In the genomic region with DNA sequence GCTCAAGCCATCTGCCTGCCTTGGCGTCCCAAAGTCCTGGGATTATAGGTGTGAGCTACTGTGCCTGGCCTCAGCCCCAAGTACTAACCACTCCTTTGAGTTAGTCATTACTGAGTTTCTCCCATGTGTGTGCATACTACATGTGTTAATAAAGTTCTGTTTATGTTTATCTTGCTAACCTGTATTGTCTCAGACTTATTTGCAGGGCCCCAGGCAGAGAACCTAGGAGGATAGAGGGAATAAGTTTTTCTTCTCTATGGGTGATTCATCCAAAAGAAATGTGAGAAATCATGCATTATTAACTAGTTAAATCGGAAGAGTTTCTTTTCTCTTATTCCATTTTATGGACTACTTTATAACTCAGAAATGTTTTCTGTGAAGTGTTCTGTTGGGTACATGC, we compare ENCODE assay signal across 23 cellular contexts.
A peak's percentile ranks its signal among the peaks of the same experiment; 100 is the strongest.
DNase-seq lines count a peak whose midpoint lies in the region; ATAC-seq lines count a peak whose summit lies in the region.
"Had no signal": no experiment of that assay in that cellular context is flagged by ENCODE, and none has a peak within 500 bp of the region (broad histone marks: within the 10 kb centered on the region; RNA-seq: fewer than 3 reads in every experiment).

No MANE protein-coding gene starts in this region.

- peak; percentile 65 for DNase-seq in ACHN
- peak; percentile 22 for DNase-seq in HPDE6-E6E7 (ENCODE audit: extremely low spot score)
- peak; percentile 79 for DNase-seq in astrocyte of the hippocampus (ENCODE audit: low read depth, low spot score)
- DNase-seq in iris pigment epithelial cell (ENCODE audit: low read depth) = peak; percentile 48
- DNase-seq in DMS 273 treated with DMSO at 0.1 percent for 48 hours (lab: John Stamatoyannopoulos, UW) = no peak
- DNase-seq in H7 = no peak
- DNase-seq: activated CD4-positive, CD25-positive, alpha-beta regulatory T cell treated with anti-CD3 and anti-CD28 coated beads, Interleukin-2, amount 50 U/mL, for 72 hours; activated naive CD4-positive, alpha-beta T cell; activated T-cell treated with anti-CD3 and anti-CD28 coated beads, Interleukin-2, amount 50 U/mL, for 24 hours; C1 segment of cervical spinal cord; central memory CD4-positive, alpha-beta T cell; erythroblast; GF-D8; KBM-7; naive B cell; NCI-H187 treated with DMSO at 0.1 percent for 48 hours; NCI-H774; ovary; SHP77 treated with DMSO at 0.1 percent for 48 hours had no signal

- no peak for ATAC-seq in GM21619 (IDR thresholded peaks at IDR 0.05; ENCODE audit: unreplicated experiment)
- ATAC-seq in GM19455 (IDR thresholded peaks at IDR 0.05; ENCODE audit: unreplicated experiment) = no peak
- ATAC-seq: A549 had no signal

- no peak overlapping the region for H3K4me3 ChIP-seq in H7 (ENCODE audit: insufficient read depth, low read depth, low read length)
- H3K4me3 ChIP-seq: A549, ovary, right atrium auricular region had no signal

- no peaks in the 10 kb centered on the region for H3K36me3 ChIP-seq in H7 (replicated peaks; ENCODE audit: control insufficient read depth, insufficient read depth, low read length)
- H3K36me3 ChIP-seq: ovary, right atrium auricular region had no signal

- in situ Hi-C loops in ACHN (cut with HindIII; ENCODE audit: low pct_ligation_motif_present, low pct_unique_long_range_greater_than_20kb, low sequenced_read_pairs) = no loop called here

- H3K27me3 ChIP-seq in H7 (ENCODE audit: control insufficient read depth, insufficient read depth, low read length) = no peaks in the 10 kb centered on the region
- H3K27me3 ChIP-seq: ovary, right atrium auricular region had no signal

Comparison
In these comparisons a context has a peak if more than half of its experiments do, and no peak if none do; other contexts are left out.
1. DNase-seq: peak in ACHN (single experiment), HPDE6-E6E7 (single experiment), astrocyte of the hippocampus (single experiment) and iris pigment epithelial cell (single experiment); none in DMS 273 treated with DMSO at 0.1 percent for 48 hours (single experiment) and H7 (single experiment).